Comparison of ENCODE assay signal across 18 cellular contexts in the genomic region with DNA sequence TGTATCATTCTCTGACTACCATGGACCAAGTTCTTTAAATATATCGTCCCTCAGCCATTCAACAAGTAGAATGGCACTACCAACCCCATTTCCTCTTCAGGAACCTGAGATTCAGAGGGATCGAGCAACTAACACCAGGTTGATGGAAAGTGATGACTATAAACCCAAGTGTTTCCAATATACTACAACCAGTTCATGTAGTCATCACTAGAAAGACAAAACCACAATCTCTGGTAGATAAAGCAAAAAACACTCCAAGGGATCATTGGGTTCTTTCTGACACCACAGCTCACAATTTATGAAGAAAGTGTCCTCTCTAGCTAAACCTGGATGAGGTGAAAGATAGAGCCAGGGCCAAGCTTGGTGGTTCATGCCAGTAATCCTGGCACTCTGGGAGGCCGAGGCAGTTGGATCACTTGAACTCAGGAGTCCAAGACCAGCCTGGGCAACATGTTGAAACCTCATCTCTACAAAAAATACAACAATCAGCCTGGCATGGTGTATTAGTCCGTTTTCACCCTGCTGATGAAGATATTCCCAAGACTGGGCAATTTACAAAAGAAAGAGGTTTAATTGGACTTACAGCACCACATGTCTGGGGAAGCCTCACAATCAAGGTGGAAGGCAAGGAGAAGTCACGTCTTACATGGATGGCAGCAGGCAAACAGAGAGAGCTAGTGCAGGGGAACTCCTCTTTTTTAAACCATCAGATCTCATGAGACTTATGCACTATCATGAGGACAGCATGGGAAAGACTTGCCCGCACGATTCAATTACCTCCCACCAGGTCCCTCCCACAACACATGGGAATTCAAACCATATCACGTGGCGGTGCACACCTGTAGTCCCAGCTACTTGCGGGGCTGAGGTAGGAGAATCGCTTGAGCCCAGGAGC. TPM values are rescaled to one million over a fixed set of nuclear protein-coding genes. Genes with fewer than 3 reads are reported as not detected.
DNase-seq lines count a peak whose midpoint lies in the region; ATAC-seq and TF ChIP-seq lines count a peak whose summit lies in the region.
"Had no signal": no experiment of that assay in that cellular context is flagged by ENCODE, and none has a peak within 500 bp of the region (broad histone marks: within the 10 kb centered on the region; RNA-seq: fewer than 3 reads in every experiment).

No MANE protein-coding gene starts in this region.

- peaks cover 43 to 51% (median 51%) of the 10 kb centered on the region in 3 donors for H3K4me1 Mint-ChIP-seq in CD8-positive, alpha-beta memory T cell
- peaks cover 18% of the 10 kb centered on the region for H3K4me1 Mint-ChIP-seq in WTC11
- H3K4me1 Mint-ChIP-seq: brain had no signal

- no peak for TF ChIP-seq CTCF in GM12865 (IDR thresholded peaks at IDR 0.05; ENCODE audit: insufficient read depth, low read depth, low read length, missing control alignments)
- no peak for TF ChIP-seq CTCF in WTC11 (IDR thresholded peaks at IDR 0.05)

- H3K27me3 ChIP-seq in CD8-positive, alpha-beta memory T cell (ENCODE audit: insufficient read depth, low read length, poor library complexity, severe bottlenecking): no peaks in the 10 kb centered on the region
- H3K27me3 ChIP-seq in mononuclear cell (ENCODE audit: insufficient read depth, low read length): no peaks in the 10 kb centered on the region
- H3K27me3 ChIP-seq: gastrocnemius medialis had no signal

- H3K27ac ChIP-seq in CD8-positive, alpha-beta memory T cell (ENCODE audit: low read depth, low read length): no peak overlapping the region
- H3K27ac ChIP-seq: gastrocnemius medialis had no signal

- peaks cover 10 to 24% (median 24%) of the 10 kb centered on the region in 3 donors for H3K36me3 Mint-ChIP-seq in CD8-positive, alpha-beta memory T cell
- H3K36me3 Mint-ChIP-seq in WTC11: peaks cover 17% of the 10 kb centered on the region
- H3K36me3 Mint-ChIP-seq: brain had no signal

- DNase-seq in CD8-positive, alpha-beta memory T cell: no peak
- DNase-seq in GM12865 (ENCODE audit: low read depth) (peak; percentile 72), WTC11 (ENCODE audit: low spot score) (no peak), NCI-H187 treated with DMSO at 0.1 percent for 48 hours (lab: John Stamatoyannopoulos, UW) (no peak), amygdala (lab: John Stamatoyannopoulos, UW) (no peak), dermis blood vessel endothelial cell (no peak)
- DNase-seq: AML-193; erythroblast; gastrocnemius medialis; KG1; kidney glomerular epithelial cell; mesenchymal stem cell; NCI-H1105; NCI-H510A; SK-N-SH; stimulated activated CD4-positive, alpha-beta T cell treated with anti-CD3 and anti-CD28 coated beads, Interleukin-4, amount 100 ng/mL, for 1 hour had no signal

- ATAC-seq in WTC11: no peak
- ATAC-seq: gastrocnemius medialis had no signal

- no peaks in the 10 kb centered on the region for H3K9me3 ChIP-seq in CD8-positive, alpha-beta memory T cell (ENCODE audit: low read length)
- H3K9me3 ChIP-seq in mononuclear cell (ENCODE audit: low read depth, low read length): no peaks in the 10 kb centered on the region
- H3K9me3 ChIP-seq: gastrocnemius medialis, SK-N-SH had no signal

- H3K4me3 ChIP-seq in CD8-positive, alpha-beta memory T cell (ENCODE audit: low read length): peak overlapping the region; percentile 59
- H3K4me3 ChIP-seq in GM12865 (ENCODE audit: low read depth, low read length): peak overlapping the region; percentile 50
- peak overlapping the region; percentile 4 for H3K4me3 ChIP-seq in mononuclear cell (ENCODE audit: low read length)
- H3K4me3 ChIP-seq: gastrocnemius medialis had no signal

- H3K36me3 ChIP-seq in CD8-positive, alpha-beta memory T cell (ENCODE audit: insufficient read depth, low read length): no peaks in the 10 kb centered on the region
- H3K36me3 ChIP-seq: gastrocnemius medialis had no signal

- POLR2A ChIA-PET in CD8-positive, alpha-beta memory T cell (lab: Charles Lee): interaction anchor here (0.6 to 1.6 kb wide), 3 partner anchors 10 to 127 kb away, joined by 3 to 5 read pairs (median 5); no protein-coding TSS in a partner anchor
- POLR2A ChIA-PET in WTC11 (lab: Charles Lee): no interaction called here

- H3K4me1 ChIP-seq in CD8-positive, alpha-beta memory T cell (ENCODE audit: insufficient read depth, low read length): peaks cover 92% of the 10 kb centered on the region
- peaks cover 55% of the 10 kb centered on the region for H3K4me1 ChIP-seq in mononuclear cell (ENCODE audit: insufficient read depth, low read length)
- H3K4me1 ChIP-seq: gastrocnemius medialis had no signal

- H3K27ac Mint-ChIP-seq in CD8-positive, alpha-beta memory T cell: peak overlapping the region in 3 of 8 donors; percentile 69 to 96 (median 89)
- 0 out of 2 replicates have a peak overlapping the region, but pooled peaks have one; percentile 13 for H3K27ac Mint-ChIP-seq in WTC11
- H3K27ac Mint-ChIP-seq: brain had no signal

- peak overlapping the region in 2 of 7 donors; percentile 91 to 94 for H3K4me3 Mint-ChIP-seq in CD8-positive, alpha-beta memory T cell
- no peak overlapping the region for H3K4me3 Mint-ChIP-seq in WTC11
- H3K4me3 Mint-ChIP-seq: brain had no signal

- no peaks in the 10 kb centered on the region for H3K27me3 Mint-ChIP-seq in CD8-positive, alpha-beta memory T cell
- H3K27me3 Mint-ChIP-seq in WTC11 (ENCODE audit: low read depth): no peaks in the 10 kb centered on the region
- H3K27me3 Mint-ChIP-seq: brain had no signal

- CTCF ChIA-PET in CD8-positive, alpha-beta memory T cell (lab: Charles Lee): interaction anchor here (1.2 to 3.6 kb wide), 2 partner anchors 8 to 10 kb away, joined by 4 to 12 read pairs; no protein-coding TSS in a partner anchor
- CTCF ChIA-PET in WTC11 (lab: Charles Lee): interaction anchor here (1.4 kb wide), 1 partner anchor 14 kb away, joined by 4 read pairs; no protein-coding TSS in a partner anchor

- H3K9me3 Mint-ChIP-seq in CD8-positive, alpha-beta memory T cell: peaks cover 0 to 14% (median 5%) of the 10 kb centered on the region in 5 donors
- peaks cover 22% of the 10 kb centered on the region for H3K9me3 Mint-ChIP-seq in WTC11

TF ChIP-seq in WTC11, 78 proteins besides CTCF, POLR2A, EP300 and RAD21 (continues in another document):
- TF ChIP-seq, protein P1, sequence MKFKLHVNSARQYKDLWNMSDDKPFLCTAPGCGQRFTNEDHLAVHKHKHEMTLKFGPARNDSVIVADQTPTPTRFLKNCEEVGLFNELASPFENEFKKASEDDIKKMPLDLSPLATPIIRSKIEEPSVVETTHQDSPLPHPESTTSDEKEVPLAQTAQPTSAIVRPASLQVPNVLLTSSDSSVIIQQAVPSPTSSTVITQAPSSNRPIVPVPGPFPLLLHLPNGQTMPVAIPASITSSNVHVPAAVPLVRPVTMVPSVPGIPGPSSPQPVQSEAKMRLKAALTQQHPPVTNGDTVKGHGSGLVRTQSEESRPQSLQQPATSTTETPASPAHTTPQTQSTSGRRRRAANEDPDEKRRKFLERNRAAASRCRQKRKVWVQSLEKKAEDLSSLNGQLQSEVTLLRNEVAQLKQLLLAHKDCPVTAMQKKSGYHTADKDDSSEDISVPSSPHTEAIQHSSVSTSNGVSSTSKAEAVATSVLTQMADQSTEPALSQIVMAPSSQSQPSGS (CRISPR knock-in tag; IDR thresholded peaks at IDR 0.05; ENCODE audit: borderline replicate concordance, low read depth): no peak
- TF ChIP-seq GABPB1 (CRISPR knock-in tag; IDR thresholded peaks at IDR 0.05): no peak
- TF ChIP-seq, protein P2, sequence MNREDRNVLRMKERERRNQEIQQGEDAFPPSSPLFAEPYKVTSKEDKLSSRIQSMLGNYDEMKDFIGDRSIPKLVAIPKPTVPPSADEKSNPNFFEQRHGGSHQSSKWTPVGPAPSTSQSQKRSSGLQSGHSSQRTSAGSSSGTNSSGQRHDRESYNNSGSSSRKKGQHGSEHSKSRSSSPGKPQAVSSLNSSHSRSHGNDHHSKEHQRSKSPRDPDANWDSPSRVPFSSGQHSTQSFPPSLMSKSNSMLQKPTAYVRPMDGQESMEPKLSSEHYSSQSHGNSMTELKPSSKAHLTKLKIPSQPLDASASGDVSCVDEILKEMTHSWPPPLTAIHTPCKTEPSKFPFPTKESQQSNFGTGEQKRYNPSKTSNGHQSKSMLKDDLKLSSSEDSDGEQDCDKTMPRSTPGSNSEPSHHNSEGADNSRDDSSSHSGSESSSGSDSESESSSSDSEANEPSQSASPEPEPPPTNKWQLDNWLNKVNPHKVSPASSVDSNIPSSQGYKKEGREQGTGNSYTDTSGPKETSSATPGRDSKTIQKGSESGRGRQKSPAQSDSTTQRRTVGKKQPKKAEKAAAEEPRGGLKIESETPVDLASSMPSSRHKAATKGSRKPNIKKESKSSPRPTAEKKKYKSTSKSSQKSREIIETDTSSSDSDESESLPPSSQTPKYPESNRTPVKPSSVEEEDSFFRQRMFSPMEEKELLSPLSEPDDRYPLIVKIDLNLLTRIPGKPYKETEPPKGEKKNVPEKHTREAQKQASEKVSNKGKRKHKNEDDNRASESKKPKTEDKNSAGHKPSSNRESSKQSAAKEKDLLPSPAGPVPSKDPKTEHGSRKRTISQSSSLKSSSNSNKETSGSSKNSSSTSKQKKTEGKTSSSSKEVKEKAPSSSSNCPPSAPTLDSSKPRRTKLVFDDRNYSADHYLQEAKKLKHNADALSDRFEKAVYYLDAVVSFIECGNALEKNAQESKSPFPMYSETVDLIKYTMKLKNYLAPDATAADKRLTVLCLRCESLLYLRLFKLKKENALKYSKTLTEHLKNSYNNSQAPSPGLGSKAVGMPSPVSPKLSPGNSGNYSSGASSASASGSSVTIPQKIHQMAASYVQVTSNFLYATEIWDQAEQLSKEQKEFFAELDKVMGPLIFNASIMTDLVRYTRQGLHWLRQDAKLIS (CRISPR knock-in tag; IDR thresholded peaks at IDR 0.05; ENCODE audit: borderline replicate concordance): no peak
- TF ChIP-seq, protein P3, sequence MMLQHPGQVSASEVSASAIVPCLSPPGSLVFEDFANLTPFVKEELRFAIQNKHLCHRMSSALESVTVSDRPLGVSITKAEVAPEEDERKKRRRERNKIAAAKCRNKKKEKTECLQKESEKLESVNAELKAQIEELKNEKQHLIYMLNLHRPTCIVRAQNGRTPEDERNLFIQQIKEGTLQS (CRISPR knock-in tag; conservative IDR thresholded peaks at IDR 0.05): no peak

RNA-seq across cellular contexts. Expression of a gene that starts 2.2 kb away (rescaled TPM):
- 100 to 1,000 TPM; 150 to 158 TPM for total RNA-seq in CD8-positive, alpha-beta memory T cell
- 39.2 TPM for polyA plus RNA-seq in CD8-positive, alpha-beta memory T cell
- total RNA-seq in WTC11 (2021) (0.23 to 0.55 TPM (median 0.24 TPM) in 3 replicates), mononuclear cell (64.1 TPM), dermis blood vessel endothelial cell (1.0 and 2.8 TPM in 2 replicates)

Comparison
In these comparisons a context has a peak if more than half of its experiments do, and no peak if none do; other contexts are left out.
1. H3K4me3 ChIP-seq: peak in every context shown above with its lines; median percentile 59 in CD8-positive, alpha-beta memory T cell; 50 in GM12865; 4 in mononuclear cell.
2. RNA of a gene that starts 2.2 kb away (total RNA-seq): 150 to 158 TPM in CD8-positive, alpha-beta memory T cell and 64.1 TPM in mononuclear cell (single experiment); 1.0 to 2.8 TPM in dermis blood vessel endothelial cell and 0.23 to 0.55 TPM in WTC11; every median in the first group is over 10 times any median in the second.